ENCODE assay signal across 10 cellular contexts in the genomic region with DNA sequence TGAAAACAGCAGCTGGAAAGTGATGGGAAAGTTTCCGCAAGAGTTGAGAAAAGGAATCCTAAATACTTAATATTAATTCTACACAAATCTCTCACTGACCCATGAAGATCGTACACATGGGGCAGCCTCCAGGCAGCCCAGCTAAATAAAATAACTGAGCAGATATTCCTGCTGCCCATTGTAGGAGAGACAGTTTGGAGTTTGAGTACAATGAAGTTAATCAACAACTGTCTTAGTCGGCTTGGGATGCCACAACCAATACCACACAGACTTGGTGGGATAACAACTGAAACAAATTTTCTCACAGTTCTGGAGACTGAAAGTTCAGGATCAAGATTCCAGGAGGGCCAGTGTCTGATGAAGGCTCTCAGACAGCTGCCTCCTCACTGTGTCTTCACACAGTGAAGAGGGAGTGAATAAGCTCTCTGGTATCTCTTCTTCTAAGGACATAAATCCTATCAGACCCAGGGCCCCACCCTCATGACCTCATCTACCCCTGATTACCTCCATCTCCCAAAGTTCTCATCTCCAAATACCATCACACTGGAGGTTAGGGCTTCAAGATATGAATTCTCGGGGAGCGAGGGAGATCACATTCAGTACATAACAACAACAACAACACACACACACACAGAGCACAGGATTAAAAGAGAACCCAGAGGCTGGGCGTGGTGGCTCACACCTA. TPM values are rescaled to one million over a fixed set of nuclear protein-coding genes. Genes with fewer than 3 reads are reported as not detected.
DNase-seq lines count a peak whose midpoint lies in the region; TF ChIP-seq lines count a peak whose summit lies in the region.
"Had no signal": no experiment of that assay in that cellular context is flagged by ENCODE, and none has a peak within 500 bp of the region (broad histone marks: within the 10 kb centered on the region; RNA-seq: fewer than 3 reads in every experiment).

No MANE protein-coding gene starts in this region.

- DNase-seq in NCI-H82 (lab: John Stamatoyannopoulos, UW): peak; percentile 65
- no peak for DNase-seq in NCI-H82 treated with DMSO at 0.1 percent for 48 hours (lab: John Stamatoyannopoulos, UW; ENCODE audit: unreplicated experiment)
- DNase-seq in SJSA1 (ENCODE audit: low read depth in 1 of 2, low spot score in 2 of 2): peak; percentile 26 to 48
- DNase-seq in fibroblast of villous mesenchyme (ENCODE audit: low read depth): peak; percentile 68
- peak; percentile 25 for DNase-seq in skeletal muscle cell (ENCODE audit: low read depth)
- DNase-seq in NCI-H1436 treated with DMSO at 0.1 percent for 48 hours (lab: John Stamatoyannopoulos, UW): no peak
- no peak for DNase-seq in GOT3 (lab: John Stamatoyannopoulos, UW)
- DNase-seq in suprapubic skin (ENCODE audit: low spot score in 2 of 2): no peak
- DNase-seq: NCI-H2081 had no signal

- no peak for TF ChIP-seq POLR2A in suprapubic skin (IDR thresholded peaks at IDR 0.05)

- H3K9me3 ChIP-seq in SJSA1 (replicated peaks) (no peaks in the 10 kb centered on the region), suprapubic skin (no peaks in the 10 kb centered on the region)

- H3K27ac ChIP-seq in SJSA1 (no peak overlapping the region), suprapubic skin (no peak overlapping the region)
- H3K27ac ChIP-seq: 22Rv1 had no signal

- TF ChIP-seq CTCF in fibroblast of villous mesenchyme (IDR thresholded peaks at IDR 0.05; ENCODE audit: insufficient read depth, low read depth, low read length) (no peak), suprapubic skin (IDR thresholded peaks at IDR 0.05) (no peak)

- H3K27me3 ChIP-seq in SJSA1 (replicated peaks): no peaks in the 10 kb centered on the region
- no peaks in the 10 kb centered on the region for H3K27me3 ChIP-seq in suprapubic skin

- H3K4me1 ChIP-seq in SJSA1 (replicated peaks) (peaks cover 9% of the 10 kb centered on the region), suprapubic skin (peaks cover 17% of the 10 kb centered on the region)

- H3K4me3 ChIP-seq in SJSA1 (no peak overlapping the region), fibroblast of villous mesenchyme (ENCODE audit: low read depth, low read length) (no peak overlapping the region), skeletal muscle cell (ENCODE audit: low read depth, low read length) (no peak overlapping the region), suprapubic skin (no peak overlapping the region)

- H3K36me3 ChIP-seq in SJSA1 (peaks cover 23% of the 10 kb centered on the region), suprapubic skin (peaks cover 5% of the 10 kb centered on the region)

- no peak for TF ChIP-seq EP300 in suprapubic skin (IDR thresholded peaks at IDR 0.05)

- WGBS in suprapubic skin: 77% methylated on average over 6 of the region's 6 CpGs

RNA-seq across cellular contexts. Expression of gene TRPM7, which starts 9.7 kb away (rescaled TPM):
- total RNA-seq in SJSA1 (2014; rRNA removed; shearing (Covaris generic)): 30.8 and 49.2 TPM in 2 replicates
- total RNA-seq in fibroblast of villous mesenchyme (58.3 and 69.5 TPM in 2 replicates), suprapubic skin (10 to 100 TPM; 30.8 to 72.0 (median 35.5) TPM)

Comparison
In these comparisons a context has a peak if more than half of its experiments do, and no peak if none do; other contexts are left out.
1. DNase-seq: peak in NCI-H82 (single experiment), SJSA1 (2 of 2), fibroblast of villous mesenchyme (single experiment) and skeletal muscle cell (single experiment); none in NCI-H82 treated with DMSO at 0.1 percent for 48 hours (single experiment), NCI-H1436 treated with DMSO at 0.1 percent for 48 hours (single experiment), GOT3 (single experiment) and suprapubic skin (0 of 2).